8 cellular contexts compared by ENCODE assay signal in the genomic region with DNA sequence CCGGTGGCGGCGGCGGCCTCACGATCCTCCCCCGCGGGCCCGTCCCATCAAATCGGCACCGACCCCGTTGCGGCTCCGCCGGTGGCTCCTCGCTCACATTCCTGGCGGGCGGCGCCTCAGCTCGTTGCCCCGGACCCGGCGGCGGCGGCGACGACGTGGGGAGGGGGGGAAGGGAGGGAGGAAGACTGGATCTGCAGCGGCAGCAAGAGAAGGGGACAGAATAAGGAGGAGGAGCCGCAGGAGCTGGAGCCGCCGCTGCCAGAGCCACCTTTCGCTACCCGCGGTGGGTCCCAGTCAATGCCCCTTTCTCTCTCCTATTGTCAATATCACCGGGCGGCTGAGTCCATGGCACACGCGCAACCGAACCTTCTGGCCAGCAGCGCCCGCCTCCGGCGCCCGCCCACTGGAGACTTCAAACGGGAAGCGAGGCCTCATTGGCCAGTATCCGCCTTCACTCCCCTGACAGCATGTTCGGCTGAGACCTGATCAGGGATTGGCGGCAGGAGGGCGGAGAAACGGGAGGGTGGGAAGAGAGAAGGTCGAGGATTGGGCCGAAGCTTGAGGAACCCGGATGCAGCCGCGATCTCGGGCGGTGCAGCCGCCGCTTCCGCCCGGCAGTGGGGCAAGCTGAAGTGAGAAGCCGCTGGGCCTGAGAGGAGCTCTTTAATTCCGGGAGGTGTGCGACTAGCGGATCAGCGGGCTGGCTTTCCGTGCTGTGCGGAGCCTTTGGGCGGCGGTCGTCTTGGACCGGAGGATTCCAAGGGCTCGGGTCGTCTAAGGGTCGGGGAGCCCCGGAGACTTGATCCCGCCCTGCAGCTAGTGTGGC. TPM values are rescaled to one million over a fixed set of nuclear protein-coding genes. Genes with fewer than 3 reads are reported as not detected.
DNase-seq lines count a peak whose midpoint lies in the region; ATAC-seq and TF ChIP-seq lines count a peak whose summit lies in the region.

A gene (minus strand): TSS at position 378 of the 826 bp plus-strand sequence. CDS start 3,692 bp downstream, outside the sequence.

- H3K4me3 Mint-ChIP-seq in T-helper 17 cell: peak within 1 kb of the TSS; percentile 98
- H3K4me3 Mint-ChIP-seq in progenitor cell of endocrine pancreas (ENCODE audit: low read depth): peak within 1 kb of the TSS; percentile 93

- peak; percentile 96 for ATAC-seq in HG02885 (IDR thresholded peaks at IDR 0.05; ENCODE audit: poor library complexity, unreplicated experiment)
- ATAC-seq in T-helper 17 cell: peak; percentile 97

- H3K4me3 ChIP-seq in left ventricle myocardium inferior: peak within 1 kb of the TSS; percentile 97

- H3K9me3 Mint-ChIP-seq in progenitor cell of endocrine pancreas (ENCODE audit: low read depth): no peaks in the 10 kb centered on the region

- H3K4me1 ChIP-seq in left ventricle myocardium inferior: peaks cover 44% of the 10 kb centered on the region

- H3K27ac Mint-ChIP-seq in T-helper 17 cell: peak within 1 kb of the TSS; percentile 95
- H3K27ac Mint-ChIP-seq in progenitor cell of endocrine pancreas: peak within 1 kb of the TSS; percentile 97

- H3K4me1 Mint-ChIP-seq in T-helper 17 cell (peaks cover 29% of the 10 kb centered on the region), progenitor cell of endocrine pancreas (ENCODE audit: low read depth) (peaks cover 17% of the 10 kb centered on the region)

- TF ChIP-seq POLR2A in GM15510 (IDR thresholded peaks at IDR 0.05; ENCODE audit: borderline replicate concordance, extremely low read depth, insufficient read length): peak; percentile 94

- H3K36me3 ChIP-seq in left ventricle myocardium inferior: peaks cover 16% of the 10 kb centered on the region

- peaks cover 9% of the 10 kb centered on the region for H3K36me3 Mint-ChIP-seq in T-helper 17 cell (ENCODE audit: low read depth)
- peaks cover 9% of the 10 kb centered on the region for H3K36me3 Mint-ChIP-seq in progenitor cell of endocrine pancreas (ENCODE audit: insufficient read depth)

- H3K27ac ChIP-seq in angular gyrus (ENCODE audit: low read depth, low read length) (peak within 1 kb of the TSS; percentile 89), left ventricle myocardium inferior (replicated peaks) (peak within 1 kb of the TSS; percentile 95)

- intact Hi-C loops in left ventricle myocardium inferior (cut with micrococcal nuclease): loop anchor here (10.0 kb wide), 1 partner anchor 138 kb away; no protein-coding TSS in a partner anchor

- H3K27me3 ChIP-seq in left ventricle myocardium inferior (ENCODE audit: low read depth): no peaks in the 10 kb centered on the region

- H3K9me3 ChIP-seq in T-helper 17 cell (ENCODE audit: control insufficient read depth, low read length, poor library complexity, severe bottlenecking): no peaks in the 10 kb centered on the region
- H3K9me3 ChIP-seq in left ventricle myocardium inferior (replicated peaks): no peaks in the 10 kb centered on the region

- H3K27me3 Mint-ChIP-seq in T-helper 17 cell (no peaks in the 10 kb centered on the region), progenitor cell of endocrine pancreas (no peaks in the 10 kb centered on the region)

- DNase-seq in NCI-H1694 treated with DMSO at 0.1 percent for 48 hours (lab: John Stamatoyannopoulos, UW): peak; percentile 99
- peak; percentile 90 to 95 (median 94) for DNase-seq in T-helper 17 cell
- peak; percentile 98 for DNase-seq in left ventricle myocardium inferior
- peak; percentile 94 for DNase-seq in progenitor cell of endocrine pancreas (ENCODE audit: low spot score, unreplicated experiment)
- DNase-seq in ureter (ENCODE audit: low spot score): peak; percentile 99

- peak; percentile 18 for TF ChIP-seq CTCF in left ventricle myocardium inferior (IDR thresholded peaks at IDR 0.05; ENCODE audit: borderline replicate concordance)
- no peak for TF ChIP-seq CTCF in progenitor cell of endocrine pancreas (IDR thresholded peaks at IDR 0.05; ENCODE audit: unreplicated experiment)

RNA-seq across cellular contexts. Expression of the gene that starts here (rescaled TPM):
- total RNA-seq in T-helper 17 cell (10 to 100 TPM; 38.5 to 44.3 TPM), left ventricle myocardium inferior (34.5 TPM), progenitor cell of endocrine pancreas (55.3 and 56.7 TPM in 2 replicates), ureter (46.2 TPM)

Comparison
In these comparisons a context has a peak if more than half of its experiments do, and no peak if none do; other contexts are left out.
1. Peak in every context shown above with its lines: DNase-seq, ATAC-seq, H3K4me3 ChIP-seq and H3K27ac ChIP-seq.